25 cellular contexts compared by ENCODE assay signal in genomic region chr5:38803246-38803645, GRCh38. TPM values are rescaled to one million over a fixed set of nuclear protein-coding genes. Genes with fewer than 3 reads are reported as not detected.
"Had no signal": no experiment of that assay in that cellular context is flagged by ENCODE, and none has a peak within 500 bp of the region (broad histone marks: within the 10 kb centered on the region; RNA-seq: fewer than 3 reads in every experiment).

No MANE protein-coding gene starts in this region.

- H3K4me3 ChIP-seq: heart left ventricle, lower lobe of right lung, neural progenitor cell, spleen, suprapubic skin, tibial artery had no signal

- H3K9me3 Mint-ChIP-seq: activated T-cell treated with anti-CD3 and anti-CD28 coated beads, Interleukin-2, amount 50 U/mL, for 72 hours; central memory CD8-positive, alpha-beta T cell; dendritic cell treated with granulocyte-macrophage colony-stimulating factor and Interleukin-4, amounts not matched to agents 40 ng/mL and 50 ng/mL, for 4 days; endodermal cell; naive thymus-derived CD8-positive, alpha-beta T cell; neural progenitor cell had no signal

- DNase-seq: activated CD4-positive, alpha-beta T cell treated with anti-CD3 and anti-CD28 coated beads for 36 hours; activated CD4-positive, CD25-positive, alpha-beta regulatory T cell; activated CD8-positive, alpha-beta memory T cell treated with anti-CD3 and anti-CD28 coated beads, Interleukin-2, amount 10 ng/mL, durations not matched to agents 7 days and 5 days; activated CD8-positive, alpha-beta T cell treated with anti-CD3 and anti-CD28 coated beads, Interleukin-2, amount 10 ng/mL, durations not matched to agents 7 days and 5 days; activated naive CD4-positive, alpha-beta T cell treated with Interleukin-2 at 50 U/mL for 16 hours; activated T-cell treated with anti-CD3 and anti-CD28 coated beads, Interleukin-2, amount 50 U/mL, for 72 hours; anterior cingulate cortex; endodermal cell; foreskin fibroblast; heart left ventricle; lower lobe of right lung; mesenchymal stem cell; naive thymus-derived CD8-positive, alpha-beta T cell; posterior cingulate gyrus; right cardiac atrium; spleen; stimulated activated naive CD4-positive, alpha-beta T cell; tibial artery had no signal

- H3K4me1 ChIP-seq: neural progenitor cell had no signal

- H3K27me3 Mint-ChIP-seq: activated naive CD8-positive, alpha-beta T cell had no signal

- H3K9me3 ChIP-seq: heart left ventricle, lower lobe of right lung, spleen, suprapubic skin, tibial artery had no signal

- ATAC-seq: activated CD4-positive, alpha-beta T cell treated with anti-CD3 and anti-CD28 coated beads for 36 hours; activated CD8-positive, alpha-beta memory T cell treated with anti-CD3 and anti-CD28 coated beads, Interleukin-2, amount 10 ng/mL, durations not matched to agents 7 days and 5 days; activated CD8-positive, alpha-beta T cell treated with anti-CD3 and anti-CD28 coated beads, Interleukin-2, amount 10 ng/mL, durations not matched to agents 7 days and 5 days; activated T-cell treated with anti-CD3 and anti-CD28 coated beads, Interleukin-2, amount 50 U/mL, for 72 hours; esophagus mucosa; heart left ventricle; left lobe of liver; lower lobe of right lung; naive thymus-derived CD8-positive, alpha-beta T cell; right cardiac atrium had no signal

- H3K27ac ChIP-seq: heart left ventricle, lower lobe of right lung, neural progenitor cell, spleen, suprapubic skin, tibial artery had no signal

- H3K27ac Mint-ChIP-seq: activated CD4-positive, alpha-beta T cell treated with anti-CD3 and anti-CD28 coated beads for 36 hours; activated CD8-positive, alpha-beta memory T cell treated with anti-CD3 and anti-CD28 coated beads, Interleukin-2, amount 10 ng/mL, durations not matched to agents 7 days and 5 days; activated CD8-positive, alpha-beta T cell treated with anti-CD3 and anti-CD28 coated beads, Interleukin-2, amount 10 ng/mL, durations not matched to agents 7 days and 5 days; activated naive CD8-positive, alpha-beta T cell; activated T-cell treated with anti-CD3 and anti-CD28 coated beads, Interleukin-2, amount 50 U/mL, for 72 hours; dendritic cell treated with granulocyte-macrophage colony-stimulating factor and Interleukin-4, amounts not matched to agents 40 ng/mL and 50 ng/mL, for 4 days; endodermal cell; naive thymus-derived CD8-positive, alpha-beta T cell; neural progenitor cell had no signal

- H3K36me3 ChIP-seq: heart left ventricle, lower lobe of right lung, neural progenitor cell, spleen, suprapubic skin, tibial artery had no signal

- H3K27me3 ChIP-seq: heart left ventricle, neural progenitor cell, spleen, suprapubic skin had no signal

- H3K36me3 Mint-ChIP-seq: activated CD8-positive, alpha-beta memory T cell treated with anti-CD3 and anti-CD28 coated beads, Interleukin-2, amount 10 ng/mL, durations not matched to agents 7 days and 5 days; activated naive CD8-positive, alpha-beta T cell; naive thymus-derived CD8-positive, alpha-beta T cell; neural progenitor cell had no signal

- H3K4me1 Mint-ChIP-seq: central memory CD8-positive, alpha-beta T cell had no signal

- H3K4me3 Mint-ChIP-seq: activated CD4-positive, alpha-beta T cell treated with anti-CD3 and anti-CD28 coated beads for 36 hours; activated CD8-positive, alpha-beta memory T cell treated with anti-CD3 and anti-CD28 coated beads, Interleukin-2, amount 10 ng/mL, durations not matched to agents 7 days and 5 days; activated CD8-positive, alpha-beta T cell treated with anti-CD3 and anti-CD28 coated beads, Interleukin-2, amount 10 ng/mL, durations not matched to agents 7 days and 5 days; activated naive CD8-positive, alpha-beta T cell; activated T-cell treated with anti-CD3 and anti-CD28 coated beads, Interleukin-2, amount 50 U/mL, for 72 hours; central memory CD8-positive, alpha-beta T cell; dendritic cell treated with granulocyte-macrophage colony-stimulating factor and Interleukin-4, amounts not matched to agents 40 ng/mL and 50 ng/mL, for 4 days; endodermal cell; naive thymus-derived CD8-positive, alpha-beta T cell; neural progenitor cell had no signal

RNA-seq across cellular contexts. Expression of gene OSMR, which starts 42.6 kb away (rescaled TPM):
- total RNA-seq: activated CD8-positive, alpha-beta memory T cell treated with anti-CD3 and anti-CD28 coated beads, Interleukin-2, amount 10 ng/mL, durations not matched to agents 7 days and 5 days; naive thymus-derived CD8-positive, alpha-beta T cell had no signal
